1 cellular context compared by ENCODE assay signal in genomic region chr6:144661101-144661806, GRCh38.
TF ChIP-seq lines count a peak whose summit lies in the region.

No MANE protein-coding gene starts in this region.

TF ChIP-seq in HepG2, 621 proteins besides CTCF, POLR2A, EP300 and RAD21 (continued from another document):
- TF ChIP-seq HOMEZ (CRISPR knock-in tag; IDR thresholded peaks at IDR 0.05; ENCODE audit: low read depth) (no peak; the same call in 1 of the 2 replicates), ZSCAN31 (CRISPR knock-in tag; IDR thresholded peaks at IDR 0.05; ENCODE audit: low read depth) (no peak), CEBPG (CRISPR knock-in tag; IDR thresholded peaks at IDR 0.05) (peak; percentile 40; the same call in 1 of the 2 replicates), PHF5A (CRISPR knock-in tag; IDR thresholded peaks at IDR 0.05; ENCODE audit: low read depth, unreplicated experiment) (no peak), ZMYM2 (CRISPR knock-in tag; IDR thresholded peaks at IDR 0.05) (no peak), ZNF160 (CRISPR knock-in tag; IDR thresholded peaks at IDR 0.05) (no peak), ZFP36L2 (CRISPR knock-in tag; IDR thresholded peaks at IDR 0.05) (no peak), THAP11 (CRISPR knock-in tag; IDR thresholded peaks at IDR 0.05) (peak; percentile 31; the same call in 1 of the 2 replicates), ZFY (CRISPR knock-in tag; IDR thresholded peaks at IDR 0.05) (no peak), HNF4A (CRISPR knock-in tag; IDR thresholded peaks at IDR 0.05) (peak; percentile 92), NR2F2 (IDR thresholded peaks at IDR 0.05; ENCODE audit: borderline replicate concordance, low read depth) (no peak; the same call in 1 of the 2 replicates), ZNF598 (CRISPR knock-in tag; IDR thresholded peaks at IDR 0.05; ENCODE audit: borderline replicate concordance) (no peak), SIX1 (CRISPR knock-in tag; IDR thresholded peaks at IDR 0.05; ENCODE audit: borderline replicate concordance) (no peak), PAXIP1 (CRISPR knock-in tag; conservative IDR thresholded peaks at IDR 0.05) (peak; percentile 81), ZNF850 (CRISPR knock-in tag; conservative IDR thresholded peaks at IDR 0.05) (no peak), ZNF615 (CRISPR knock-in tag; IDR thresholded peaks at IDR 0.05; ENCODE audit: borderline replicate concordance) (no peak), SIX4 (CRISPR knock-in tag; IDR thresholded peaks at IDR 0.05) (no peak; the same call in 1 of the 2 replicates), GPN1 (CRISPR knock-in tag; IDR thresholded peaks at IDR 0.05; ENCODE audit: borderline replicate concordance) (no peak), ZNF234 (CRISPR knock-in tag; conservative IDR thresholded peaks at IDR 0.05) (no peak), ZNF543 (CRISPR knock-in tag; IDR thresholded peaks at IDR 0.05) (no peak), PHF21A (CRISPR knock-in tag; IDR thresholded peaks at IDR 0.05) (peak; percentile 73; the same call in 1 of the 2 replicates), ZNF18 (CRISPR knock-in tag; IDR thresholded peaks at IDR 0.05; ENCODE audit: insufficient replicate concordance) (no peak), ZBTB1 (CRISPR knock-in tag; IDR thresholded peaks at IDR 0.05; ENCODE audit: borderline replicate concordance) (no peak), HDAC2 (CRISPR knock-in tag; IDR thresholded peaks at IDR 0.05) (peak; percentile 70; the same call in 1 of the 2 replicates), HINFP (CRISPR knock-in tag; IDR thresholded peaks at IDR 0.05; ENCODE audit: low read depth) (no peak), EEA1 (CRISPR knock-in tag; IDR thresholded peaks at IDR 0.05; ENCODE audit: borderline replicate concordance) (no peak), ZBTB39 (CRISPR knock-in tag; IDR thresholded peaks at IDR 0.05) (no peak), FOXA3 (CRISPR knock-in tag; IDR thresholded peaks at IDR 0.05) (peak; percentile 53), KDM6A (CRISPR knock-in tag; IDR thresholded peaks at IDR 0.05; ENCODE audit: low read depth) (0 out of 2 replicates have a peak, but pooled peaks have one; percentile 32), ZHX1 (CRISPR knock-in tag; IDR thresholded peaks at IDR 0.05; ENCODE audit: low read depth) (no peak), HOXA3 (CRISPR knock-in tag; IDR thresholded peaks at IDR 0.05) (peak; percentile 35; the same call in 1 of the 2 replicates), CSRNP2 (CRISPR knock-in tag; conservative IDR thresholded peaks at IDR 0.05; ENCODE audit: low read depth) (no peak), POLR2AphosphoS2 (IDR thresholded peaks at IDR 0.05; ENCODE audit: low read depth, low read length) (no peak), ZNF619 (CRISPR knock-in tag; IDR thresholded peaks at IDR 0.05) (no peak), SPEN (CRISPR knock-in tag; IDR thresholded peaks at IDR 0.05; ENCODE audit: low read depth) (no peak), SOX13 (IDR thresholded peaks at IDR 0.05) (no peak), SOX13 (CRISPR knock-in tag; conservative IDR thresholded peaks at IDR 0.05 in 1 of 2, IDR thresholded peaks at IDR 0.05 in 1 of 2) (peak in 1 of 2 experiments; percentile 70; a peak in 2 of 4 replicates), ZNF275 (CRISPR knock-in tag; IDR thresholded peaks at IDR 0.05; ENCODE audit: borderline replicate concordance) (no peak), DMTF1 (CRISPR knock-in tag; IDR thresholded peaks at IDR 0.05) (no peak)
